Comparison of ENCODE assay signal across 8 cellular contexts in the genomic region with DNA sequence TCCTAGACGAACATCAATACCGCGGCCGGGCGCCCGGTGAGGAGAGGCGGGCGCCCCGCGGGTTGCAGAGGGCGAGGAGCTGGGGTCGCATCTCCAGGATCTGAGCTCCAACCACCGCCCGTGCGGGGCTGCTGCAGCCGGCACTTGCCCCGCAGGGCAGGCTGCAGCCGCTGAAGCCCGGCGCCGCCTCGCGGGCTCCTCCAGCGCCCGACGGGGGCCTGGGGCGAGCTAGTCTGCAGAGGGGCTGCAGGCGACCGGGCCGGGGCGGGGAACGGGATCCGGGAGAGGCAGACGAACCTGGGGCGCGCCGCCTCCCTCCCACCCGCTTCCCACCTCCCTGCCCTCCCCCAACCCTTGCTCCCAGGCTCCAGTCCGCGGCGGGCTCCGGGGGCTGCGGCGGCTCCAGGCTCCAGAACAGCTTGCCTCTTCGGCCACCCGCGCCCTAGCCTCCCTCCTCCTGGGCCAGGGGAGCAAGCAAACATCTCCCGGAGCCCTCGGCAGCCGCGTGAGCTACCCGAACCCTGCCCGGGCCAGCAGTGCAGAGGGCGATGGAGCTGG. TPM values are rescaled to one million over a fixed set of nuclear protein-coding genes. Genes with fewer than 3 reads are reported as not detected.
DNase-seq lines count a peak whose midpoint lies in the region; ATAC-seq and TF ChIP-seq lines count a peak whose summit lies in the region.

No MANE protein-coding gene starts in this region.

- H3K36me3 ChIP-seq in ES-I3 (ENCODE audit: insufficient read depth, low read length) (no peaks in the 10 kb centered on the region), NT2/D1 (ENCODE audit: insufficient read depth, insufficient read length, low read length) (no peaks in the 10 kb centered on the region)

- H3K4me3 ChIP-seq in NT2/D1 (ENCODE audit: insufficient read length, low read depth) (peak overlapping the region; percentile 80), fibroblast of the aortic adventitia (ENCODE audit: low read depth, low read length) (peak overlapping the region; percentile 77)

- no peak for TF ChIP-seq CTCF in fibroblast of the aortic adventitia (IDR thresholded peaks at IDR 0.05; ENCODE audit: insufficient read depth, low read length)
- TF ChIP-seq CTCF in omental fat pad (IDR thresholded peaks at IDR 0.05): no peak

- peaks cover 22% of the 10 kb centered on the region for H3K27me3 ChIP-seq in NT2/D1 (ENCODE audit: insufficient read depth, insufficient read length)

- H3K4me1 ChIP-seq in ES-I3 (ENCODE audit: insufficient read depth, low read length) (peaks cover 6% of the 10 kb centered on the region; the same call in 1 of the 2 replicates), NT2/D1 (ENCODE audit: insufficient read depth, insufficient read length) (peaks cover 2% of the 10 kb centered on the region)

- no peaks in the 10 kb centered on the region for H3K9me3 ChIP-seq in ES-I3 (ENCODE audit: control insufficient read depth, insufficient read depth, low read length)
- H3K9me3 ChIP-seq in NT2/D1 (ENCODE audit: insufficient read depth, low read length): no peaks in the 10 kb centered on the region

- ATAC-seq in omental fat pad (ENCODE audit: low FRiP score): peak; percentile 17
- ATAC-seq in HG02763 (IDR thresholded peaks at IDR 0.05; ENCODE audit: unreplicated experiment): no peak
- no peak for ATAC-seq in HG03521 (IDR thresholded peaks at IDR 0.05; ENCODE audit: unreplicated experiment)

- H3K9ac ChIP-seq in ES-I3 (ENCODE audit: low read depth, low read length) (peak overlapping the region; percentile 75), NT2/D1 (ENCODE audit: insufficient read length, low read depth) (peak overlapping the region; percentile 94)

- DNase-seq in NT2/D1 (ENCODE audit: low read depth, low spot score) (no peak), fibroblast of the aortic adventitia (ENCODE audit: low read depth) (no peak), omental fat pad (ENCODE audit: low spot score) (no peak), GM19238 (ENCODE audit: insufficient read length, low spot score) (no peak), SHP77 treated with DMSO at 0.1 percent for 48 hours (lab: John Stamatoyannopoulos, UW) (no peak)

RNA-seq across cellular contexts. Expression of a gene that starts 0.9 kb away (rescaled TPM):
- total RNA-seq in fibroblast of the aortic adventitia (ENCODE audit: low replicate concordance) (26.4 and 113 TPM in 2 replicates), omental fat pad (10 to 100 TPM in 1 of 4 donors, 1 to 10 TPM in 3; 2.3 to 18.9 (median 4.5) TPM)
